ENCODE assay signal across 13 cellular contexts in the genomic region with DNA sequence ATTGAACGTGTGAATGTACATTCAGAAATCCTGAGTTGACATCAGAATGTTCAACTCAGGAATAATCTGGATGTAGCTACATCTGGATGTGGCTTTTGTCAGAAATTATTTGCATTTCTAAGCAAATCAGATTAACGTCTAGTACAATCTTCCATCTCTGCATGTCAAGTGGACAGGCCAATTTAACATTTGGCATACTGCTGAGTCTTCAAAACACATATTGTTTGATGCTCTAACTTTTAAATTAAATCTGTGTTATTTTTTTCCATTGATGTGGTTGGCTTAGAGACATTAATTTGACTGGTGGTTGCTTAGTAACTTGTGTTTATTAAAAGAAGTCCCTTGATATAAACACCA. TPM values are rescaled to one million over a fixed set of nuclear protein-coding genes. Genes with fewer than 3 reads are reported as not detected.
DNase-seq lines count a peak whose midpoint lies in the region; ATAC-seq and TF ChIP-seq lines count a peak whose summit lies in the region.
"Had no signal": no experiment of that assay in that cellular context is flagged by ENCODE, and none has a peak within 500 bp of the region (broad histone marks: within the 10 kb centered on the region; RNA-seq: fewer than 3 reads in every experiment).

No MANE protein-coding gene starts in this region.

- H2BK5ac ChIP-seq in IMR-90 (ENCODE audit: low read depth, low read length, poor library complexity, severe bottlenecking): peak overlapping the region; percentile 95

- no peak for TF ChIP-seq CTCF in Calu3 (IDR thresholded peaks at IDR 0.05; ENCODE audit: unreplicated experiment)
- no peak for TF ChIP-seq CTCF in IMR-90 (conservative IDR thresholded peaks at IDR 0.05; ENCODE audit: low read depth, low read length)

- H4K20me1 ChIP-seq in IMR-90 (ENCODE audit: insufficient read depth, low read length): no peaks in the 10 kb centered on the region; the same call in 1 of the 2 replicates

- no peaks in the 10 kb centered on the region for H3K9me3 ChIP-seq in IMR-90 (ENCODE audit: control insufficient read depth, insufficient read depth, low read length)
- H3K9me3 ChIP-seq in muscle layer of colon (ENCODE audit: low read length): no peaks in the 10 kb centered on the region
- no peaks in the 10 kb centered on the region for H3K9me3 ChIP-seq in effector memory CD4-positive, alpha-beta T cell (ENCODE audit: control insufficient read depth, low read length)
- H3K9me3 ChIP-seq: neutrophil, testis had no signal

- dilution Hi-C loops in IMR-90 (cut with HindIII; ENCODE audit: low sequenced_read_pairs, unreplicated experiment): no loop called here

- H3K9me3 Mint-ChIP-seq in Calu3 (ENCODE audit: low read depth, unreplicated experiment): no peaks in the 10 kb centered on the region
- H3K9me3 Mint-ChIP-seq in activated T-helper 17 cell treated with anti-CD3 and anti-CD28 coated beads, Interleukin-2, amount 50 U/mL, for 72 hours: no peaks in the 10 kb centered on the region

- no peak for ATAC-seq in IMR-90 (ENCODE audit: low read depth)
- no peak for ATAC-seq in activated T-helper 17 cell treated with anti-CD3 and anti-CD28 coated beads, Interleukin-2, amount 50 U/mL, for 72 hours (replicated peaks)

- DNase-seq in Calu3: no peak
- no peak for DNase-seq in IMR-90
- no peak for DNase-seq in effector memory CD4-positive, alpha-beta T cell
- no peak for DNase-seq in OCI-M2 (lab: John Stamatoyannopoulos, UW; ENCODE audit: unreplicated experiment)
- DNase-seq in H7: no peak
- no peak for DNase-seq in NCI-H1694 (lab: John Stamatoyannopoulos, UW)
- DNase-seq: NCI-H187; SHP77 treated with DMSO at 0.1 percent for 48 hours; stimulated activated CD4-positive, alpha-beta T cell treated with anti-CD3 and anti-CD28 coated beads, Interleukin-2, amount 100 ng/mL, for 24 hours; testis had no signal

- intact Hi-C loops in Calu3 (cut with micrococcal nuclease; ENCODE audit: unreplicated experiment) (loop anchor here (5.0 kb wide), 1 partner anchor 46 kb away; no protein-coding TSS in a partner anchor), IMR-90 (cut with micrococcal nuclease) (no loop called here)

- H3K18ac ChIP-seq in IMR-90 (ENCODE audit: low read depth, low read length): peak overlapping the region; percentile 96; the same call in 1 of the 2 replicates

- peak overlapping the region; percentile 90 for H4K91ac ChIP-seq in IMR-90 (ENCODE audit: insufficient read depth, low read depth, low read length)

- no TSS peak for BruUV-seq in Calu3 (replicated peaks; lab: Mats Ljungman, UMichigan)
- no TSS peak for BruUV-seq in IMR-90 (replicated peaks; lab: Mats Ljungman, UMichigan)

- in situ Hi-C loops in IMR-90 (cut with MboI; ENCODE audit: low sequenced_read_pairs): no loop called here

- peaks cover 21% of the 10 kb centered on the region for H3K36me3 Mint-ChIP-seq in Calu3 (ENCODE audit: insufficient read depth, unreplicated experiment)
- peaks cover 27% of the 10 kb centered on the region for H3K36me3 Mint-ChIP-seq in activated T-helper 17 cell treated with anti-CD3 and anti-CD28 coated beads, Interleukin-2, amount 50 U/mL, for 72 hours (ENCODE audit: low read depth)

- H2AFZ ChIP-seq in IMR-90 (replicated peaks; ENCODE audit: low read length, poor library complexity): no peak overlapping the region

- H3K36me3 ChIP-seq in IMR-90 (ENCODE audit: control insufficient read depth, insufficient read depth, low read length) (peaks cover 2% of the 10 kb centered on the region; the same call in 1 of the 2 replicates), muscle layer of colon (ENCODE audit: insufficient read depth, low read length) (no peaks in the 10 kb centered on the region), H7 (replicated peaks; ENCODE audit: control insufficient read depth, insufficient read depth, low read length) (no peaks in the 10 kb centered on the region)
- no peaks in the 10 kb centered on the region for H3K36me3 ChIP-seq in effector memory CD4-positive, alpha-beta T cell (ENCODE audit: control insufficient read depth, insufficient read depth, low read length)
- H3K36me3 ChIP-seq: neutrophil had no signal

- peak overlapping the region; percentile 94 for H2BK120ac ChIP-seq in IMR-90 (ENCODE audit: low read depth, low read length)

- no peak for TF ChIP-seq POLR2A in IMR-90 (IDR thresholded peaks at IDR 0.05; ENCODE audit: low read depth, low read length)

- H3K27ac ChIP-seq in IMR-90 (ENCODE audit: insufficient read depth, low read length) (no peak overlapping the region), muscle layer of colon (ENCODE audit: low read depth, low read length) (peak overlapping the region; percentile 28)
- H3K27ac ChIP-seq in effector memory CD4-positive, alpha-beta T cell (ENCODE audit: insufficient read depth, low read length, poor library complexity, severe bottlenecking): no peak overlapping the region
- H3K27ac ChIP-seq: neutrophil, testis had no signal

- peak overlapping the region; percentile 55; the same call in 1 of the 2 replicates for H2AK5ac ChIP-seq in IMR-90 (ENCODE audit: low read depth, low read length)

- POLR2A ChIA-PET in IMR-90 (lab: Charles Lee; ENCODE audit: unreplicated experiment): interaction anchor here (0.6 kb wide), 1 partner anchor 427 kb away, joined by 3 read pairs; no protein-coding TSS in a partner anchor

- H3K79me1 ChIP-seq in IMR-90 (ENCODE audit: low read depth in 1 of 2, low read length in 2 of 2): peaks cover 8 to 58% of the 10 kb centered on the region in 2 experiments

- H3K27ac Mint-ChIP-seq in Calu3 (ENCODE audit: unreplicated experiment): peak overlapping the region; percentile 27
- peak overlapping the region; percentile 93 for H3K27ac Mint-ChIP-seq in activated T-helper 17 cell treated with anti-CD3 and anti-CD28 coated beads, Interleukin-2, amount 50 U/mL, for 72 hours

- H3K4ac ChIP-seq in IMR-90 (ENCODE audit: low read depth, low read length): peak overlapping the region; percentile 75; the same call in 1 of the 2 replicates

- H3K9ac ChIP-seq in IMR-90 (ENCODE audit: low read depth, low read length) (peak overlapping the region; percentile 11; the same call in 1 of the 2 replicates), muscle layer of colon (ENCODE audit: low read length) (no peak overlapping the region)

- H3K4me3 ChIP-seq in IMR-90 (ENCODE audit: insufficient read depth, low read depth, low read length): no peak overlapping the region
- H3K4me3 ChIP-seq in muscle layer of colon (ENCODE audit: low read depth in 1 of 2, low read length in 2 of 2): no peak overlapping the region
- no peak overlapping the region for H3K4me3 ChIP-seq in effector memory CD4-positive, alpha-beta T cell (ENCODE audit: insufficient read depth, low read depth, low read length, poor library complexity, severe bottlenecking)
- H3K4me3 ChIP-seq in H7 (ENCODE audit: insufficient read depth, low read depth, low read length): no peak overlapping the region
- H3K4me3 ChIP-seq: testis had no signal

- H4K8ac ChIP-seq in IMR-90 (ENCODE audit: low read depth in 2 of 2, low read length in 2 of 2): peak overlapping the region; percentile 58 to 92; a peak in 3 of 4 replicates

- H3K4me3 Mint-ChIP-seq in Calu3 (ENCODE audit: low read depth, unreplicated experiment): peak overlapping the region; percentile 92
- H3K4me3 Mint-ChIP-seq in activated T-helper 17 cell treated with anti-CD3 and anti-CD28 coated beads, Interleukin-2, amount 50 U/mL, for 72 hours: peak overlapping the region; percentile 95

- no peak overlapping the region for H2AK9ac ChIP-seq in IMR-90 (replicated peaks; ENCODE audit: low read depth, low read length, poor library complexity)

- H3K23ac ChIP-seq in IMR-90 (ENCODE audit: low read depth, low read length): peak overlapping the region; percentile 93; the same call in 1 of the 2 replicates

- H3K27me3 ChIP-seq in IMR-90 (ENCODE audit: control insufficient read depth, insufficient read depth, low read length): no peaks in the 10 kb centered on the region
- H3K27me3 ChIP-seq in muscle layer of colon (ENCODE audit: control insufficient read depth in 1 of 2, insufficient read depth in 2 of 2, low read length in 2 of 2): no peaks in the 10 kb centered on the region
- no peaks in the 10 kb centered on the region for H3K27me3 ChIP-seq in effector memory CD4-positive, alpha-beta T cell (replicated peaks; ENCODE audit: control insufficient read depth, insufficient read depth, low read length, poor library complexity, severe bottlenecking)
- peaks cover 18% of the 10 kb centered on the region for H3K27me3 ChIP-seq in H7 (ENCODE audit: control insufficient read depth, insufficient read depth, low read length)
- H3K27me3 ChIP-seq: neutrophil, testis had no signal

- peaks cover 28% of the 10 kb centered on the region for H3K4me1 ChIP-seq in IMR-90 (ENCODE audit: control insufficient read depth, insufficient read depth, low read length)
- peaks cover 8% of the 10 kb centered on the region for H3K4me1 ChIP-seq in muscle layer of colon (ENCODE audit: insufficient read depth, low read length)
- peaks cover 18% of the 10 kb centered on the region for H3K4me1 ChIP-seq in effector memory CD4-positive, alpha-beta T cell (ENCODE audit: control insufficient read depth, insufficient read depth, low read length, poor library complexity, severe bottlenecking)

- H3K56ac ChIP-seq in IMR-90 (ENCODE audit: extremely low read depth, insufficient read depth, low read length): peak overlapping the region; percentile 70

- WGBS in IMR-90 (ENCODE audit: extremely low coverage in 2 of 2, insufficient read length in 1 of 2), 2 experiments: no CpG with 5 or more reads among the region's 2 CpGs

- peak overlapping the region; percentile 76 for H3K14ac ChIP-seq in IMR-90 (replicated peaks; ENCODE audit: low read depth, low read length)

- peaks cover 14% of the 10 kb centered on the region for H3K9me1 ChIP-seq in IMR-90 (ENCODE audit: insufficient read depth, low read length)

- peaks cover 23% of the 10 kb centered on the region for H3K4me1 Mint-ChIP-seq in Calu3 (ENCODE audit: low read depth, unreplicated experiment)
- H3K4me1 Mint-ChIP-seq in activated T-helper 17 cell treated with anti-CD3 and anti-CD28 coated beads, Interleukin-2, amount 50 U/mL, for 72 hours: peaks cover 43% of the 10 kb centered on the region

- peak overlapping the region; percentile 96 for H2BK20ac ChIP-seq in IMR-90 (ENCODE audit: low read depth, low read length)

- CTCF ChIA-PET in Calu3 (lab: Charles Lee): no interaction called here
- CTCF ChIA-PET in IMR-90 (lab: Yijun Ruan, JAX): interaction anchor here (0.6 to 1.0 kb wide), 2 partner anchors 51 to 236 kb away, joined by 3 read pairs; no protein-coding TSS in a partner anchor

- peak overlapping the region; percentile 82 for H2BK15ac ChIP-seq in IMR-90 (ENCODE audit: low read depth, low read length)

- no peaks in the 10 kb centered on the region for H3K27me3 Mint-ChIP-seq in Calu3 (ENCODE audit: unreplicated experiment)
- no peaks in the 10 kb centered on the region for H3K27me3 Mint-ChIP-seq in activated T-helper 17 cell treated with anti-CD3 and anti-CD28 coated beads, Interleukin-2, amount 50 U/mL, for 72 hours

- H4K5ac ChIP-seq in IMR-90 (ENCODE audit: low read depth, low read length): peak overlapping the region; percentile 85; the same call in 1 of the 2 replicates

- H3K4me2 ChIP-seq in IMR-90 (ENCODE audit: low read depth, low read length): peak overlapping the region; percentile 89

- no peak for TF ChIP-seq RAD21 in IMR-90 (IDR thresholded peaks at IDR 0.05; ENCODE audit: low read length)

RNA-seq across cellular contexts. Expression of a gene that starts 3.4 kb away (rescaled TPM):
- total RNA-seq in Calu3 (2022) (9.4 and 9.5 TPM in 2 replicates), IMR-90 (2012; rRNA removed) (28.1 and 32.8 TPM in 2 replicates)
- polyA plus RNA-seq in IMR-90 (2012; rRNA removed): 26.8 and 30.6 TPM in 2 replicates
- 10.8 and 17.7 TPM in 2 replicates for polyA plus RNA-seq in IMR-90 (2012; cell fraction: cytosol; rRNA removed)
- polyA plus RNA-seq in IMR-90 (2012; cell fraction: nucleus; rRNA removed; ENCODE audit: low replicate concordance): 41.6 and 41.8 TPM in 2 replicates
- 10 to 100 TPM; 27.6 to 72.5 TPM for total RNA-seq in activated T-helper 17 cell treated with anti-CD3 and anti-CD28 coated beads, Interleukin-2, amount 50 U/mL, for 72 hours
- 1.3 and 2.3 TPM in 2 replicates for total RNA-seq in H7 (2014; rRNA removed; shearing (Covaris generic))

RNA-seq across cellular contexts. Expression of a gene that starts 31.8 kb away (rescaled TPM):
- total RNA-seq in Calu3 (2022) (20.6 and 33.7 TPM in 2 replicates), IMR-90 (2012; rRNA removed) (not detected in 2 replicates)
- not detected in 2 replicates for polyA plus RNA-seq in IMR-90 (2012; rRNA removed)
- polyA plus RNA-seq in IMR-90 (2012; cell fraction: cytosol; rRNA removed): not detected in 2 replicates
- not detected in 2 replicates for polyA plus RNA-seq in IMR-90 (2012; cell fraction: nucleus; rRNA removed; ENCODE audit: low replicate concordance)
- total RNA-seq in activated T-helper 17 cell treated with anti-CD3 and anti-CD28 coated beads, Interleukin-2, amount 50 U/mL, for 72 hours: 1 to 10 TPM in 1 of 2 donors, under 1 TPM in 1; 0.21 to 5.9 TPM
- total RNA-seq in H7 (2014; rRNA removed; shearing (Covaris generic)): not detected in 2 replicates
